In the genomic region with DNA sequence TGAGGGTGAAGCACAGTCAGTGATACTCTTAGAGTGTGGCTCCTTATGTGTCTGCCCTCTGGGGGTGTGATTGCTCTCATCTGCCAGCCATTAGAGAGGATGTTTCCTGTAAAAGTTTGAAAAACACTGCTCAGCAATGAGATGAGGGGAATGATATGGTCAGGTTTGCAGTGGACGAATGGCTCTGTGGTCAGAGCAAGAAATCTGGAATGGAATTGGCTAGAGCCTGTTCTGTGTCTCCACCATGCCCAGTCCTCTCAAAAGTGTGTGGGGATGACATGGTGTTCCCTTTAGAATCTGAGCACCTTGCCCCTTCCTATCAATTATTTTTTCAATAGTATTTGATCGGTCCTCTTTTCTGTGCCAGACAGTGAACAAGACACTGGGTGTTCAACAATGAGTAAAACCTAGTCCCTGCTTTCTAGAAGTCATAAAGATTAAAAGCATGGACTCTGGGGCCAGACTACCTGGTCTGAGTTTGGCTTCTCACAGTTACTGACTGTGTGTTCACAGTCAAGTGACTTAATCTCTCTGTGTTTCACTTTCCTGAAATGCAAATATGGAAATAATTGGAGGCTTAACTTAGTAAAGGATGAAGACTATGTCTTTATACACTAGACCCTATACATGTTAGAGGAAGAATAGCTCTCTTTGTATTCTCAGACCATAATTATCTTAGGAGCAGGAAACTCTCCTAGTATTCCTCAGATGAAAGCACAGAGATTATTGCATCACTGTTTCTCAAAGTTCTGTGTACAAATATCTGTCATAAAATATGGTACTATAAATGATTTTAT, we compare ENCODE assay signal across 13 cellular contexts. TPM values are rescaled to one million over a fixed set of nuclear protein-coding genes. Genes with fewer than 3 reads are reported as not detected.
A peak's percentile ranks its signal among the peaks of the same experiment; 100 is the strongest.
DNase-seq lines count a peak whose midpoint lies in the region; ATAC-seq, FAIRE-seq and TF ChIP-seq lines count a peak whose summit lies in the region.
"Had no signal": no experiment of that assay in that cellular context is flagged by ENCODE, and none has a peak within 500 bp of the region (broad histone marks: within the 10 kb centered on the region; RNA-seq: fewer than 3 reads in every experiment).

No MANE protein-coding gene starts in this region.

- no peak for TF ChIP-seq EP300 in suprapubic skin (IDR thresholded peaks at IDR 0.05)

- H3K27ac ChIP-seq in HUES64 (ENCODE audit: low read depth, low read length) = no peak overlapping the region
- H3K27ac ChIP-seq in dorsolateral prefrontal cortex = peak overlapping the region in 7 of 59 donors; percentile 17 to 83 (median 62)
- peak overlapping the region; percentile 73 to 98 for H3K27ac ChIP-seq in lung (ENCODE audit: low read depth in 1 of 2, low read length in 1 of 2)
- peak overlapping the region; percentile 24 for H3K27ac ChIP-seq in suprapubic skin

- no peak for TF ChIP-seq POLR2A in suprapubic skin (IDR thresholded peaks at IDR 0.05)
- no peak for TF ChIP-seq POLR2A in H54 (IDR thresholded peaks at IDR 0.05; ENCODE audit: low read depth, low read length)

- peak overlapping the region; percentile 88 for H3K4me3 ChIP-seq in HUES64 (ENCODE audit: low read length)
- H3K4me3 ChIP-seq in dorsolateral prefrontal cortex = peak overlapping the region in 52 of 59 donors; percentile 2 to 75 (median 59)
- peak overlapping the region; percentile 3 for H3K4me3 ChIP-seq in lung
- H3K4me3 ChIP-seq in suprapubic skin = peak overlapping the region; percentile 62

- ATAC-seq in lung (ENCODE audit: insufficient read depth, low FRiP score) = no peak
- ATAC-seq: activated CD8-positive, alpha-beta T cell treated with anti-CD3 and anti-CD28 coated beads, Interleukin-2, amount 10 ng/mL, durations not matched to agents 7 days and 5 days; CD8-positive, alpha-beta T cell had no signal

- FAIRE-seq in GM19239 (lab: Jason Lieb, UNC) (no peak), H54 (lab: Jason Lieb, UNC) (no peak)

- H3K9me3 ChIP-seq in HUES64 (ENCODE audit: insufficient read depth, low read depth, low read length) (no peaks in the 10 kb centered on the region), lung (ENCODE audit: control insufficient read depth in 2 of 2, insufficient read depth in 1 of 2, low read length in 1 of 2) (no peaks in the 10 kb centered on the region), suprapubic skin (no peaks in the 10 kb centered on the region)

- H3K4me1 ChIP-seq in HUES64 (ENCODE audit: insufficient read depth, low read length) (peaks cover 57% of the 10 kb centered on the region), lung (ENCODE audit: control insufficient read depth in 2 of 2, insufficient read depth in 2 of 2, low read length in 2 of 2) (peaks cover 0 to 9% of the 10 kb centered on the region in 2 donors), suprapubic skin (peaks cover 9% of the 10 kb centered on the region)

- intact Hi-C loops in dorsolateral prefrontal cortex (cut with DNase I) = no loop called here

- H3K27me3 ChIP-seq in HUES64 (ENCODE audit: insufficient read depth, low read length) = no peaks in the 10 kb centered on the region
- H3K27me3 ChIP-seq in dorsolateral prefrontal cortex = peaks cover 0 to 28% (median 13%) of the 10 kb centered on the region in 45 donors
- H3K27me3 ChIP-seq in lung (ENCODE audit: control insufficient read depth, insufficient read depth) = no peaks in the 10 kb centered on the region
- H3K27me3 ChIP-seq in suprapubic skin = peaks cover 7% of the 10 kb centered on the region

- 81% methylated on average over 2 of the region's 2 CpGs for WGBS in HUES64
- 59 to 81% methylated on average over 2 of the region's 2 CpGs for WGBS in lung, 2 donors
- WGBS in suprapubic skin = 82% methylated on average over 2 of the region's 2 CpGs

- H3K9ac ChIP-seq in HUES64 (ENCODE audit: low read depth, low read length) = 0 out of 2 replicates have a peak overlapping the region, but pooled peaks have one; percentile 4

- TF ChIP-seq CTCF in dorsolateral prefrontal cortex (IDR thresholded peaks at IDR 0.05 in 54 of 56, conservative IDR thresholded peaks at IDR 0.05 in 2 of 56; ENCODE audit: low read depth in 1 of 56, partially characterized antibody in 56 of 56) (no peak), lung (IDR thresholded peaks at IDR 0.05; ENCODE audit: control extremely low read depth, extremely low read depth) (no peak), suprapubic skin (IDR thresholded peaks at IDR 0.05) (no peak)

- DNase-seq in dorsolateral prefrontal cortex = no peak
- no peak for DNase-seq in lung (ENCODE audit: low spot score)
- DNase-seq in suprapubic skin (ENCODE audit: low spot score in 2 of 2) = no peak
- DNase-seq in GM19239 (ENCODE audit: insufficient read length, low spot score) = no peak
- DNase-seq in H54 (ENCODE audit: insufficient read length, low spot score) = no peak
- no peak for DNase-seq in GDM1 (lab: John Stamatoyannopoulos, UW)
- DNase-seq in NCI-H2029 treated with DMSO at 0.1 percent for 48 hours (lab: John Stamatoyannopoulos, UW) = no peak
- DNase-seq: activated CD8-positive, alpha-beta T cell treated with anti-CD3 and anti-CD28 coated beads, Interleukin-2, amount 10 ng/mL, durations not matched to agents 7 days and 5 days; CD8-positive, alpha-beta T cell; hippocampal formation; NCI-H1694 had no signal

- H3K36me3 ChIP-seq in HUES64 (ENCODE audit: insufficient read depth, low read length) = no peaks in the 10 kb centered on the region
- H3K36me3 ChIP-seq in lung (ENCODE audit: control insufficient read depth in 2 of 2, insufficient read depth in 2 of 2, low read length in 2 of 2) = no peaks in the 10 kb centered on the region
- H3K36me3 ChIP-seq in suprapubic skin = no peaks in the 10 kb centered on the region

RNA-seq across cellular contexts. Expression of gene ACSS3, which starts 1.6 kb away (rescaled TPM):
- 11.7 TPM for polyA plus RNA-seq in HUES64 (2013, experiment 1 of 2)
- polyA plus RNA-seq in HUES64 (2013, experiment 2 of 2) = 12.4 TPM
- total RNA-seq in dorsolateral prefrontal cortex = 10 to 100 TPM in 119 of 120 experiments, 1 to 10 TPM in 1; 9.7 to 50.1 (median 21.6) TPM
- 10 to 100 TPM; 24.8 to 85.5 TPM for total RNA-seq in lung
- 1 to 10 TPM; 5.3 to 6.9 TPM for polyA plus RNA-seq in lung
- total RNA-seq in suprapubic skin = 10 to 100 TPM in 1 of 4 donors, 1 to 10 TPM in 3; 4.0 to 10.4 (median 6.2) TPM
- total RNA-seq: activated CD8-positive, alpha-beta T cell treated with anti-CD3 and anti-CD28 coated beads, Interleukin-2, amount 10 ng/mL, durations not matched to agents 7 days and 5 days; CD8-positive, alpha-beta T cell had no signal
- polyA plus RNA-seq: IgD-negative memory B cell had no signal

Comparison
In these comparisons a context has a peak if more than half of its experiments do, and no peak if none do; other contexts are left out.
1. H3K4me3 ChIP-seq: peak in every context shown above with its lines; median percentile 88 in HUES64; 62 in suprapubic skin; 59 in dorsolateral prefrontal cortex; 3 in lung.